ENCODE assay signal across 8 cellular contexts in the genomic region with DNA sequence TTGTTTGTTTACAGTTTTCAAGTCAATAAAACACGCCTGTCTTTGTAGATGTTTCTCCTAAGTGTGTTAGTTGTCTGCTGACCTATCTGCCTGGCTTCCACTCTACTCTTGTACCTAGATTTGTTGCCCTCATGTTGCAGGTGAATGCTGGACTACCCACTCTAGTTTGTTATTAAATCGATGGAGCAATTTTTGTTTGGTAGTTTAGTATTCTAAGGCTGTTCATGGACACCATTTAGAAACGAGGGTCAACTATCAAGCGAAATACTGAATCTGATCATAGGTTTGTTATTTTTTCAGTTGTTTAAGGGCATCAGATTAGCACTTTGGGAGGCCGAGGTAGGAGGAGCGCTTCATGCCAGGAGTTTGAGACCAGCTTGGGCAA.
"Had no signal": no experiment of that assay in that cellular context is flagged by ENCODE, and none has a peak within 500 bp of the region (broad histone marks: within the 10 kb centered on the region; RNA-seq: fewer than 3 reads in every experiment).

No MANE protein-coding gene starts in this region.

- ATAC-seq: activated naive CD4-positive, alpha-beta T cell treated with anti-CD3 and anti-CD28 coated beads, Interleukin-2, amount 50 U/mL, for 72 hours; natural killer cell treated with Interleukin-12 subunit alpha and Interleukin-12 subunit beta and Interleukin-15 and Interleukin-18, amount 100 ng/mL, for 72 hours; right lobe of liver had no signal

- H3K4me1 Mint-ChIP-seq: stimulated activated memory B cell treated with anti-CD40 and anti-IgM and Interleukin-4, amounts not matched to agents 10 μg/mL and 1 μg/mL and 100 μg/mL, for 72 hours had no signal

- H3K36me3 Mint-ChIP-seq: activated naive CD4-positive, alpha-beta T cell treated with anti-CD3 and anti-CD28 coated beads, Interleukin-2, amount 50 U/mL, for 72 hours; natural killer cell treated with Interleukin-12 subunit alpha and Interleukin-12 subunit beta and Interleukin-15 and Interleukin-18, amount 100 ng/mL, for 72 hours; stimulated activated memory B cell treated with anti-CD40 and anti-IgM and Interleukin-4, amounts not matched to agents 10 μg/mL and 1 μg/mL and 100 μg/mL, for 72 hours had no signal

- H3K4me3 Mint-ChIP-seq: natural killer cell treated with Interleukin-12 subunit alpha and Interleukin-12 subunit beta and Interleukin-15 and Interleukin-18, amount 100 ng/mL, for 72 hours; stimulated activated memory B cell treated with anti-CD40 and anti-IgM and Interleukin-4, amounts not matched to agents 10 μg/mL and 1 μg/mL and 100 μg/mL, for 72 hours had no signal

- H3K4me3 ChIP-seq: colonic mucosa, right lobe of liver had no signal

- H3K9me3 ChIP-seq: colonic mucosa, right lobe of liver had no signal

- H3K27ac ChIP-seq: colonic mucosa, right lobe of liver had no signal

- H3K4me1 ChIP-seq: colonic mucosa, right lobe of liver had no signal

- H3K27ac Mint-ChIP-seq: activated naive CD4-positive, alpha-beta T cell treated with anti-CD3 and anti-CD28 coated beads, Interleukin-2, amount 50 U/mL, for 72 hours; natural killer cell treated with Interleukin-12 subunit alpha and Interleukin-12 subunit beta and Interleukin-15 and Interleukin-18, amount 100 ng/mL, for 72 hours; stimulated activated memory B cell treated with anti-CD40 and anti-IgM and Interleukin-4, amounts not matched to agents 10 μg/mL and 1 μg/mL and 100 μg/mL, for 72 hours had no signal

- H3K9me3 Mint-ChIP-seq: activated naive CD4-positive, alpha-beta T cell treated with anti-CD3 and anti-CD28 coated beads, Interleukin-2, amount 50 U/mL, for 72 hours; natural killer cell treated with Interleukin-12 subunit alpha and Interleukin-12 subunit beta and Interleukin-15 and Interleukin-18, amount 100 ng/mL, for 72 hours; stimulated activated memory B cell treated with anti-CD40 and anti-IgM and Interleukin-4, amounts not matched to agents 10 μg/mL and 1 μg/mL and 100 μg/mL, for 72 hours had no signal

- DNase-seq: activated CD4-positive, alpha-beta T cell treated with anti-CD3 and anti-CD28 coated beads, Interleukin-2, amount 50 U/mL, for 1 hour; colonic mucosa; effector CD4-positive, alpha-beta T cell; right lobe of liver; T-helper 2 cell had no signal

- H3K27me3 ChIP-seq: colonic mucosa, right lobe of liver had no signal

- H3K36me3 ChIP-seq: colonic mucosa, right lobe of liver had no signal

- H3K27me3 Mint-ChIP-seq: stimulated activated memory B cell treated with anti-CD40 and anti-IgM and Interleukin-4, amounts not matched to agents 10 μg/mL and 1 μg/mL and 100 μg/mL, for 72 hours had no signal
